31 cellular contexts compared by ENCODE assay signal in genomic region chr7:73890541-73891147, GRCh38. TPM values are rescaled to one million over a fixed set of nuclear protein-coding genes. Genes with fewer than 3 reads are reported as not detected.
DNase-seq lines count a peak whose midpoint lies in the region; ATAC-seq and TF ChIP-seq lines count a peak whose summit lies in the region.
"Had no signal": no experiment of that assay in that cellular context is flagged by ENCODE, and none has a peak within 500 bp of the region (broad histone marks: within the 10 kb centered on the region; RNA-seq: fewer than 3 reads in every experiment).

No MANE protein-coding gene starts in this region.

- H3K4me3 Mint-ChIP-seq in WTC11 = no peak overlapping the region
- H3K4me3 Mint-ChIP-seq: activated B cell treated with CpG ODN at 0.5 μM for 24 hours; activated T-cell treated with anti-CD3 and anti-CD28 coated beads, Interleukin-2, amount 50 U/mL, for 24 hours; nephron progenitor cell had no signal

- H3K27me3 ChIP-seq in right cardiac atrium (ENCODE audit: control insufficient read depth, insufficient read depth) (no peaks in the 10 kb centered on the region), gastroesophageal sphincter (no peaks in the 10 kb centered on the region), aorta (ENCODE audit: control insufficient read depth in 1 of 2, insufficient read depth in 2 of 2, low read length in 1 of 2) (no peaks in the 10 kb centered on the region)
- H3K27me3 ChIP-seq: ovary, transverse colon had no signal

- POLR2A ChIA-PET in WTC11 (lab: Charles Lee) = no interaction called here

- DNase-seq in right cardiac atrium (peak in 2 of 3 donors; percentile 71 to 78), left ventricle myocardium superior (no peak), WTC11 (ENCODE audit: low spot score) (no peak), aorta (no peak), DMS153 treated with DMSO at 0.1 percent for 48 hours (lab: John Stamatoyannopoulos, UW; ENCODE audit: unreplicated experiment) (no peak)
- DNase-seq: activated B cell treated with CpG ODN at 0.5 μM for 24 hours; activated CD4-positive, alpha-beta T cell treated with anti-CD3 and anti-CD28 coated beads, Interleukin-2, amount 50 U/mL, for 1 hour; activated naive CD4-positive, alpha-beta T cell; activated T-cell treated with anti-CD3 and anti-CD28 coated beads, Interleukin-2, amount 50 U/mL, for 24 hours; DMS153; hippocampal formation; NCI-H1048; NCI-H1694; NCI-H748 treated with DMSO at 0.1 percent for 48 hours; nephron progenitor cell; retina; spleen; stimulated activated CD4-positive, alpha-beta T cell treated with anti-CD3 and anti-CD28 coated beads, Interleukin-2, amount 100 ng/mL, for 48 hours; T-helper 1 cell; transverse colon had no signal

- WGBS in right cardiac atrium = 86% methylated on average over 16 of the region's 16 CpGs
- WGBS in gastroesophageal sphincter (ENCODE audit: low coverage in 1 of 2), 2 donors = 80% methylated on average over 11 to 13 of the region's 16 CpGs
- 81 to 82% methylated on average over 16 of the region's 16 CpGs for WGBS in aorta, 2 donors

- no peak overlapping the region for H3K4me3 ChIP-seq in right cardiac atrium (ENCODE audit: low read length)
- H3K4me3 ChIP-seq in gastroesophageal sphincter = no peak overlapping the region
- no peak overlapping the region for H3K4me3 ChIP-seq in aorta (ENCODE audit: low read length in 2 of 2)
- H3K4me3 ChIP-seq: gastrocnemius medialis, ovary, spleen, transverse colon had no signal

- H3K36me3 ChIP-seq in gastroesophageal sphincter (no peaks in the 10 kb centered on the region), aorta (ENCODE audit: control insufficient read depth in 1 of 2, insufficient read depth in 2 of 2, low read length in 1 of 2) (no peaks in the 10 kb centered on the region)
- H3K36me3 ChIP-seq: gastrocnemius medialis, ovary, spleen, transverse colon had no signal

- no peak for TF ChIP-seq EP300 in gastroesophageal sphincter (IDR thresholded peaks at IDR 0.05)

- TF ChIP-seq POLR2A in gastroesophageal sphincter (IDR thresholded peaks at IDR 0.05) = no peak

- H3K4me1 ChIP-seq in right cardiac atrium (ENCODE audit: control insufficient read depth, insufficient read depth, low read length) (peaks cover 19% of the 10 kb centered on the region), gastroesophageal sphincter (peaks cover 0 to 74% (median 34%) of the 10 kb centered on the region in 3 donors), aorta (ENCODE audit: control insufficient read depth in 1 of 2, insufficient read depth in 2 of 2, low read length in 2 of 2) (no peaks in the 10 kb centered on the region)

- H3K27ac Mint-ChIP-seq in WTC11 = no peak overlapping the region
- H3K27ac Mint-ChIP-seq: activated B cell treated with CpG ODN at 0.5 μM for 24 hours; activated T-cell treated with anti-CD3 and anti-CD28 coated beads, Interleukin-2, amount 50 U/mL, for 24 hours; nephron progenitor cell had no signal

- intact Hi-C loops in right cardiac atrium (cut with DNase I) = loop anchor here in 3 of 4 donors (5.0 to 10.0 kb wide), 4 partner anchors 94 to 142 kb away; partner anchors contain the start of gene ELN (in 1 of the 3)
- intact Hi-C loops in left ventricle myocardium superior (cut with micrococcal nuclease) = no loop called here
- intact Hi-C loops in aorta (cut with DNase I) = loop anchor here (5.0 kb wide), 2 partner anchors 122 to 137 kb away; partner anchors contain the start of gene ELN (in 1 of the 2)

- H3K36me3 Mint-ChIP-seq in WTC11 = peaks cover 3% of the 10 kb centered on the region
- H3K36me3 Mint-ChIP-seq: IgD-negative memory B cell had no signal

- no peaks in the 10 kb centered on the region for H3K9me3 ChIP-seq in right cardiac atrium (ENCODE audit: control insufficient read depth, low read length)
- H3K9me3 ChIP-seq in gastroesophageal sphincter = no peaks in the 10 kb centered on the region
- no peaks in the 10 kb centered on the region for H3K9me3 ChIP-seq in aorta (ENCODE audit: control insufficient read depth, low read length)
- H3K9me3 ChIP-seq: gastrocnemius medialis, ovary, transverse colon had no signal

- TF ChIP-seq CTCF in WTC11 (IDR thresholded peaks at IDR 0.05) (no peak), gastroesophageal sphincter (IDR thresholded peaks at IDR 0.05) (no peak)

- H3K27ac ChIP-seq in right cardiac atrium (ENCODE audit: low read length) (peak overlapping the region; percentile 53), gastroesophageal sphincter (peak overlapping the region in 3 of 4 donors; percentile 57 to 74 (median 62)), aorta (ENCODE audit: low read depth in 1 of 2, low read length in 2 of 2) (peak overlapping the region; percentile 17 to 35)
- H3K27ac ChIP-seq: gastrocnemius medialis, ovary, spleen had no signal

- ATAC-seq in right cardiac atrium (no peak), left ventricle myocardium superior (no peak), WTC11 (no peak), gastroesophageal sphincter (no peak), aorta (ENCODE audit: low FRiP score) (no peak), HG03135 (IDR thresholded peaks at IDR 0.05; ENCODE audit: unreplicated experiment) (no peak), HG02588 (IDR thresholded peaks at IDR 0.05; ENCODE audit: unreplicated experiment) (no peak)

- CTCF ChIA-PET in WTC11 (lab: Charles Lee) = interaction anchor here (0.5 to 1.9 kb wide), 6 partner anchors 9 to 296 kb away, joined by 3 to 19 read pairs (median 6); no protein-coding TSS in a partner anchor

- H3K9me3 Mint-ChIP-seq in WTC11 = peaks cover 4% of the 10 kb centered on the region
- H3K9me3 Mint-ChIP-seq: activated T-cell treated with anti-CD3 and anti-CD28 coated beads, Interleukin-2, amount 50 U/mL, for 24 hours had no signal

- H3K4me1 Mint-ChIP-seq in WTC11 = peaks cover 8% of the 10 kb centered on the region; the same call in 1 of the 2 replicates
- H3K4me1 Mint-ChIP-seq: activated B cell treated with CpG ODN at 0.5 μM for 24 hours had no signal

- no peaks in the 10 kb centered on the region; the same call in 1 of the 2 replicates for H3K27me3 Mint-ChIP-seq in WTC11 (ENCODE audit: low read depth)

TF ChIP-seq in WTC11, 78 proteins besides CTCF, POLR2A, EP300 and RAD21:
- no peak for TF ChIP-seq MXD4 (CRISPR knock-in tag; IDR thresholded peaks at IDR 0.05; ENCODE audit: borderline replicate concordance)
- TF ChIP-seq PRDM15 (CRISPR knock-in tag; IDR thresholded peaks at IDR 0.05) = 0 out of 2 replicates have a peak, but pooled peaks have one; percentile 36

RNA-seq across cellular contexts. Expression of gene TMEM270, which starts 29.7 kb away (rescaled TPM):
- not detected for total RNA-seq in right cardiac atrium
- polyA plus RNA-seq in right cardiac atrium = not detected
- not detected for total RNA-seq in left ventricle myocardium superior
- total RNA-seq in WTC11 (2021) = 0.28 TPM in 1 of 3 replicates, not detected in the others
- not detected for total RNA-seq in gastroesophageal sphincter
- total RNA-seq in aorta = not detected
- polyA plus RNA-seq in aorta = not detected
- total RNA-seq: activated B cell treated with CpG ODN at 0.5 μM for 24 hours, fibroblast of lung, G401, gastrocnemius medialis, SK-MEL-5, spleen, transverse colon had no signal
- polyA plus RNA-seq: AG04450, BJ, fibroblast of lung, IgD-negative memory B cell, ovary, spleen had no signal

RNA-seq across cellular contexts. Expression of gene METTL27, which starts 48.3 kb away (rescaled TPM):
- total RNA-seq in right cardiac atrium (under 1 TPM in 3 of 4 donors, not detected in 1; 0.48 to 0.64 (median 0.53) TPM), left ventricle myocardium superior (0.27 TPM), WTC11 (2021) (4.3 to 7.7 TPM (median 6.6 TPM) in 3 replicates), gastroesophageal sphincter (1 to 10 TPM in 3 of 4 donors, under 1 TPM in 1; 0.93 to 7.8 (median 3.5) TPM), aorta (1 to 10 TPM; 1.3 to 7.4 TPM)
- polyA plus RNA-seq in right cardiac atrium (0.38 TPM), aorta (1 to 10 TPM in 1 of 2 donors, not detected in 1; 5.3 TPM)
- total RNA-seq: G401 had no signal
- polyA plus RNA-seq: IgD-negative memory B cell had no signal

RNA-seq across cellular contexts. Expression of gene CLDN4, which starts 59.8 kb away (rescaled TPM):
- total RNA-seq in right cardiac atrium = under 1 TPM in 3 of 4 donors, not detected in 1; 0.09 to 0.23 (median 0.14) TPM
- polyA plus RNA-seq in right cardiac atrium = not detected
- total RNA-seq in left ventricle myocardium superior = not detected
- total RNA-seq in WTC11 (2021) = 32.0 to 54.3 TPM (median 52.5 TPM) in 3 replicates
- total RNA-seq in gastroesophageal sphincter = 10 to 100 TPM in 1 of 4 donors, under 1 TPM in 3; 0.54 to 16.8 (median 0.79) TPM
- under 1 TPM; 0.19 to 0.84 TPM for total RNA-seq in aorta
- 10 to 100 TPM in 1 of 2 donors, under 1 TPM in 1; 0.69 to 16.9 TPM for polyA plus RNA-seq in aorta
- total RNA-seq: activated B cell treated with CpG ODN at 0.5 μM for 24 hours, SK-MEL-5 had no signal
- polyA plus RNA-seq: IgD-negative memory B cell had no signal

Comparison
In these comparisons a context has a peak if more than half of its experiments do, and no peak if none do; other contexts are left out.
1. DNase-seq: peak in right cardiac atrium (2 of 3); none in left ventricle myocardium superior (single experiment), WTC11 (single experiment), aorta (0 of 2) and DMS153 treated with DMSO at 0.1 percent for 48 hours (single experiment).
2. Peak in every context shown above with its lines, with median percentiles within 50 percentile points of each other: H3K27ac ChIP-seq.